8 cellular contexts compared by ENCODE assay signal in genomic region chr5:36073595-36074216, GRCh38. TPM values are rescaled to one million over a fixed set of nuclear protein-coding genes. Genes with fewer than 3 reads are reported as not detected.
DNase-seq lines count a peak whose midpoint lies in the region; ATAC-seq and TF ChIP-seq lines count a peak whose summit lies in the region.

No MANE protein-coding gene starts in this region.

- WGBS in ovary, 3 donors, result 69 to 76% (median 69%) methylated on average over 3 of the region's 3 CpGs

- H3K4me3 ChIP-seq in AG04450 (ENCODE audit: low read depth, low read length) (no peak overlapping the region), cardiac fibroblast (replicated peaks in 1 of 2; ENCODE audit: low read depth in 2 of 2, low read length in 2 of 2) (no peak overlapping the region), ovary (no peak overlapping the region)

- CTCF ChIA-PET in AG04450 (lab: Charles Lee), result interaction anchor here (1.0 kb wide), 1 partner anchor 232 kb away, joined by 3 read pairs; no protein-coding TSS in a partner anchor

- DNase-seq in AG04450 (ENCODE audit: low read depth, low spot score) (no peak), NCI-H1694 treated with DMSO at 0.1 percent for 48 hours (lab: John Stamatoyannopoulos, UW) (peak; percentile 35), cardiac fibroblast (ENCODE audit: low read depth in 2 of 2) (peak; percentile 13 to 14), ovary (no peak), AG08395 (ENCODE audit: low spot score) (no peak)

- H3K27me3 ChIP-seq in AG04450 (ENCODE audit: control insufficient read depth, insufficient read depth, low read length), result peaks cover 12% of the 10 kb centered on the region
- H3K27me3 ChIP-seq in ovary, result no peaks in the 10 kb centered on the region

- intact Hi-C loops in ovary (cut with DNase I), result no loop called here

- no peak overlapping the region for H3K27ac ChIP-seq in AG04450 (ENCODE audit: low read depth, low read length)
- no peak overlapping the region for H3K27ac ChIP-seq in ovary

- no peak for TF ChIP-seq POLR2A in ovary (IDR thresholded peaks at IDR 0.05)

- peaks cover 2% of the 10 kb centered on the region for H3K4me1 ChIP-seq in ovary (ENCODE audit: insufficient read depth)

- POLR2A ChIA-PET in AG04450 (lab: Yijun Ruan, JAX), result no interaction called here

- TF ChIP-seq EP300 in ovary (IDR thresholded peaks at IDR 0.05), result no peak

- TF ChIP-seq CTCF in AG04450 (IDR thresholded peaks at IDR 0.05; ENCODE audit: low read depth, low read length) (0 out of 2 replicates have a peak, but pooled peaks have one; percentile 14), cardiac fibroblast (IDR thresholded peaks at IDR 0.05; ENCODE audit: low read depth, low read length) (peak; percentile 5), ovary (IDR thresholded peaks at IDR 0.05) (no peak)

- no peaks in the 10 kb centered on the region for H3K36me3 ChIP-seq in ovary

- ATAC-seq in GM18517 (IDR thresholded peaks at IDR 0.05; ENCODE audit: unreplicated experiment) (peak; percentile 87), HG02852 (IDR thresholded peaks at IDR 0.05; ENCODE audit: unreplicated experiment) (peak; percentile 78), GM21528 (IDR thresholded peaks at IDR 0.05; ENCODE audit: low FRiP score, unreplicated experiment) (no peak)

- no peaks in the 10 kb centered on the region; the same call in 1 of the 2 replicates for H3K9me3 ChIP-seq in AG04450 (ENCODE audit: control insufficient read depth, insufficient read depth, low read length)
- no peaks in the 10 kb centered on the region for H3K9me3 ChIP-seq in ovary

RNA-seq across cellular contexts. Expression of gene UGT3A2, which starts 7.0 kb away (rescaled TPM):
- polyA plus RNA-seq in AG04450 (2011; rRNA removed) (not detected in 2 replicates), ovary (under 1 TPM in 1 of 2 donors, not detected in 1; 0.23 TPM)
- not detected in 2 replicates for polyA minus RNA-seq in AG04450 (2011; rRNA and poly(A)+ RNA removed)
- total RNA-seq in ovary, result not detected

Comparison
In these comparisons a context has a peak if more than half of its experiments do, and no peak if none do; other contexts are left out.
1. DNase-seq: peak in NCI-H1694 treated with DMSO at 0.1 percent for 48 hours (single experiment) and cardiac fibroblast (2 of 2); none in AG04450 (single experiment), ovary (0 of 5) and AG08395 (single experiment).
2. CTCF ChIP-seq: peak in AG04450 (single experiment) and cardiac fibroblast (single experiment); none in ovary (0 of 3).